In genomic region chr3:42668403-42668740, GRCh38 we compare ENCODE assay signal across 1 cellular context.
TF ChIP-seq lines count a peak whose summit lies in the region.

No MANE protein-coding gene starts in this region.

TF ChIP-seq in H1, 55 proteins besides CTCF, POLR2A, EP300 and RAD21:
- no peak for TF ChIP-seq CBX8 (IDR thresholded peaks at IDR 0.05; ENCODE audit: borderline replicate concordance, low read depth, low read length)
- TF ChIP-seq SIRT6 (IDR thresholded peaks at IDR 0.05; ENCODE audit: low read length): no peak
- no peak for TF ChIP-seq ASH2L (IDR thresholded peaks at IDR 0.05; ENCODE audit: low read length)
- no peak for TF ChIP-seq HDAC6 (IDR thresholded peaks at IDR 0.05; ENCODE audit: low read depth, low read length)
- TF ChIP-seq MAX (IDR thresholded peaks at IDR 0.05): no peak
- no peak for TF ChIP-seq KDM1A (IDR thresholded peaks at IDR 0.05; ENCODE audit: borderline replicate concordance, low read length)
- TF ChIP-seq JUND (IDR thresholded peaks at IDR 0.05; ENCODE audit: low read length): no peak
- TF ChIP-seq BACH1 (IDR thresholded peaks at IDR 0.05; ENCODE audit: low read length): no peak
- TF ChIP-seq RBBP5 (IDR thresholded peaks at IDR 0.05; ENCODE audit: borderline replicate concordance, low read depth, low read length): no peak
- TF ChIP-seq RXRA (IDR thresholded peaks at IDR 0.05; ENCODE audit: insufficient read depth, low read depth, low read length): no peak
- no peak for TF ChIP-seq SIX5 (IDR thresholded peaks at IDR 0.05; ENCODE audit: low read depth, low read length)
- TF ChIP-seq EGR1 (IDR thresholded peaks at IDR 0.05; ENCODE audit: borderline replicate concordance, low read depth, low read length): no peak
- TF ChIP-seq SUZ12 (IDR thresholded peaks at IDR 0.05; ENCODE audit: low read length): no peak
- TF ChIP-seq BRCA1 (IDR thresholded peaks at IDR 0.05; ENCODE audit: low read depth, low read length): no peak
- no peak for TF ChIP-seq SP1 (IDR thresholded peaks at IDR 0.05; ENCODE audit: low read depth, low read length)
